ENCODE assay signal across 10 cellular contexts in genomic region chr3:172471903-172472302, GRCh38. TPM values are rescaled to one million over a fixed set of nuclear protein-coding genes. Genes with fewer than 3 reads are reported as not detected.
"Had no signal": no experiment of that assay in that cellular context is flagged by ENCODE, and none has a peak within 500 bp of the region (broad histone marks: within the 10 kb centered on the region; RNA-seq: fewer than 3 reads in every experiment).

No MANE protein-coding gene starts in this region.

- DNase-seq: IMR-90, KBM-7, KG1 had no signal

- H3K27ac ChIP-seq: HL-60, KMS-11 had no signal

- ATAC-seq: HepG2 had no signal

- H3K4me2 ChIP-seq: KMS-11 had no signal

- H3K9ac ChIP-seq: KMS-11 had no signal

- FAIRE-seq: HepG2, HTR-8/SVneo had no signal

RNA-seq across cellular contexts. Expression of gene GHSR, which starts 23.6 kb away (rescaled TPM):
- total RNA-seq: HepG2, HT-29, HT1080, IMR-90 had no signal
- polyA plus RNA-seq: HepG2, IgD-negative memory B cell, IMR-90 had no signal

RNA-seq across cellular contexts. Expression of gene TNFSF10, which starts 51.3 kb away (rescaled TPM):
- total RNA-seq: HT1080 had no signal
